In the genomic region with DNA sequence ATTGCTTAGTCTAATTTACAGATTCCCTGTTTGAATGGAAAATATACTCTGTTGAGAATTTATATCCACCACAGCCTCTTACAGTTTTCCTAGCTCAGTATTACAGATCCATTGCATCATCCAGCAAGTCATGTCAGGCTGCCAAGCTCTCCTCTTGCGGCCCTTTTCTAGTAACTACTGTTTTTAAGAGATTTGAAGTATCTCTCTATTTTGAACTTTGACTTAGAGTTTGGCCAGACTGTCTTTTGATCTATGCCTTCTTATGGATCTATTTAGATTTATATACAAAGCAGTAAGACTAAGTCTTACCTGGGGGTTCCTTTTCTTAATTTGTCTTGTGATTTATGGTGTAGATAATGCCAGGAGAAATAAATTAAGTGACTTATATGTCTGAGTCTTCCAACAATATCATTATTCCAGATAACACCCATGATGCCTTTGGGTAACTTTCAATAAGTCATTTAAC, we compare ENCODE assay signal across 11 cellular contexts. TPM values are rescaled to one million over a fixed set of nuclear protein-coding genes. Genes with fewer than 3 reads are reported as not detected.
A peak's percentile ranks its signal among the peaks of the same experiment; 100 is the strongest.
DNase-seq lines count a peak whose midpoint lies in the region; ATAC-seq and TF ChIP-seq lines count a peak whose summit lies in the region.
"Had no signal": no experiment of that assay in that cellular context is flagged by ENCODE, and none has a peak within 500 bp of the region (broad histone marks: within the 10 kb centered on the region; RNA-seq: fewer than 3 reads in every experiment).

No MANE protein-coding gene starts in this region.

- peaks cover 42% of the 10 kb centered on the region for H3K36me3 Mint-ChIP-seq in activated naive CD4-positive, alpha-beta T cell treated with anti-CD3 and anti-CD28 coated beads for 36 hours (ENCODE audit: low read depth)

- ATAC-seq in PC-3: no peak; the same call in 1 of the 2 replicates
- no peak for ATAC-seq in SK-N-SH treated with all-trans-retinoic acid at 6 μM for 48 hours

- H3K27me3 ChIP-seq in PC-3 (ENCODE audit: low read length) (no peaks in the 10 kb centered on the region), fibroblast of lung (ENCODE audit: control insufficient read depth, insufficient read depth, low read length) (no peaks in the 10 kb centered on the region)
- H3K27me3 ChIP-seq: BLaER1, neutrophil had no signal

- TF ChIP-seq CTCF in PC-3 (conservative IDR thresholded peaks at IDR 0.05; ENCODE audit: low read depth, low read length) (no peak), fibroblast of lung (conservative IDR thresholded peaks at IDR 0.05 in 1 of 2, IDR thresholded peaks at IDR 0.05 in 1 of 2; ENCODE audit: low read depth in 1 of 2, low read length in 2 of 2) (no peak)

- H3F3A ChIP-seq in PC-3 (ENCODE audit: low read length, unreplicated experiment): peaks cover 4% of the 10 kb centered on the region

- H3K9ac ChIP-seq in PC-3 (ENCODE audit: low read length): no peak overlapping the region
- H3K9ac ChIP-seq in fibroblast of lung (ENCODE audit: insufficient read depth, low read length): no peak overlapping the region
- H3K9ac ChIP-seq: BLaER1 had no signal

- CTCF ChIA-PET in activated naive CD4-positive, alpha-beta T cell treated with anti-CD3 and anti-CD28 coated beads for 36 hours (lab: Charles Lee): interaction anchor here (0.5 kb wide), 1 partner anchor 18 kb away, joined by 4 read pairs; no protein-coding TSS in a partner anchor
- CTCF ChIA-PET in PC-3 (lab: Charles Lee): no interaction called here

- H3K9me2 ChIP-seq in PC-3 (replicated peaks; ENCODE audit: low read length): no peaks in the 10 kb centered on the region

- H3K36me3 ChIP-seq in PC-3 (ENCODE audit: low read depth, low read length): peaks cover 21% of the 10 kb centered on the region; the same call in 1 of the 2 replicates
- H3K36me3 ChIP-seq in fibroblast of lung (ENCODE audit: control insufficient read depth, insufficient read depth, low read length): peaks cover 2% of the 10 kb centered on the region

- no peaks in the 10 kb centered on the region for H3K27me3 Mint-ChIP-seq in activated naive CD4-positive, alpha-beta T cell treated with anti-CD3 and anti-CD28 coated beads for 36 hours (ENCODE audit: low read depth)
- H3K27me3 Mint-ChIP-seq: dendritic cell treated with granulocyte-macrophage colony-stimulating factor and Interleukin-4, amounts not matched to agents 40 ng/mL and 50 ng/mL, for 4 days had no signal

- no peak overlapping the region for H2AFZ ChIP-seq in PC-3 (ENCODE audit: low read length)
- no peak overlapping the region for H2AFZ ChIP-seq in fibroblast of lung (ENCODE audit: low read length)

- H3K4me2 ChIP-seq in PC-3 (ENCODE audit: low read length) (no peak overlapping the region), fibroblast of lung (ENCODE audit: extremely low read depth, insufficient read depth, low read length) (no peak overlapping the region)
- H3K4me2 ChIP-seq: BLaER1 had no signal

- H3K27ac ChIP-seq in PC-3 (ENCODE audit: low read length) (no peak overlapping the region), fibroblast of lung (ENCODE audit: insufficient read depth, low read length) (no peak overlapping the region)
- H3K27ac ChIP-seq: BLaER1, neutrophil had no signal

- TSS peak; percentile 35 for BruUV-seq in PC-3 (replicated peaks; lab: Mats Ljungman, UMichigan)

- H3K4me3 ChIP-seq in PC-3 (ENCODE audit: low read length) (no peak overlapping the region), fibroblast of lung (replicated peaks in 1 of 4; ENCODE audit: control extremely low read depth in 1 of 4, insufficient read depth in 1 of 4, low read depth in 3 of 4, low read length in 4 of 4) (no peak overlapping the region)
- H3K4me3 ChIP-seq: BLaER1 had no signal

- H3K4me1 ChIP-seq in PC-3 (ENCODE audit: insufficient read depth, low read length) (peaks cover 8% of the 10 kb centered on the region), fibroblast of lung (ENCODE audit: control insufficient read depth, extremely low read depth, insufficient read depth, low read length) (no peaks in the 10 kb centered on the region)

- peaks cover 14% of the 10 kb centered on the region for H3K4me1 Mint-ChIP-seq in activated naive CD4-positive, alpha-beta T cell treated with anti-CD3 and anti-CD28 coated beads for 36 hours (ENCODE audit: low read depth)

- no peak overlapping the region for H3K4me3 Mint-ChIP-seq in activated naive CD4-positive, alpha-beta T cell treated with anti-CD3 and anti-CD28 coated beads for 36 hours
- H3K4me3 Mint-ChIP-seq: dendritic cell treated with granulocyte-macrophage colony-stimulating factor and Interleukin-4, amounts not matched to agents 40 ng/mL and 50 ng/mL, for 4 days had no signal

- DNase-seq in activated naive CD4-positive, alpha-beta T cell treated with anti-CD3 and anti-CD28 coated beads for 36 hours: peak; percentile 12
- DNase-seq in activated naive CD4-positive, alpha-beta T cell treated with anti-CD3 and anti-CD28 coated beads, Interleukin-2, amount 50 U/mL, for 16 hours: no peak
- DNase-seq in PC-3: no peak
- peak; percentile 61 to 95 for DNase-seq in fibroblast of lung (ENCODE audit: low read depth in 2 of 2)
- peak; percentile 71 for DNase-seq in stromal cell of bone marrow (ENCODE audit: low read depth)
- no peak for DNase-seq in OCI-M2 (lab: John Stamatoyannopoulos, UW; ENCODE audit: unreplicated experiment)
- no peak for DNase-seq in stimulated activated naive CD4-positive, alpha-beta T cell (lab: John Stamatoyannopoulos, UW)

- POLR2A ChIA-PET in PC-3 (lab: Charles Lee; ENCODE audit: unreplicated experiment): no interaction called here

- intact Hi-C loops in activated naive CD4-positive, alpha-beta T cell treated with anti-CD3 and anti-CD28 coated beads for 36 hours (cut with micrococcal nuclease): no loop called here
- intact Hi-C loops in PC-3 (cut with micrococcal nuclease): no loop called here

- H4K20me1 ChIP-seq in PC-3 (ENCODE audit: low read length) (no peaks in the 10 kb centered on the region), fibroblast of lung (ENCODE audit: control insufficient read depth, extremely low read depth, insufficient read depth, low read length) (no peaks in the 10 kb centered on the region)
- H4K20me1 ChIP-seq: BLaER1 had no signal

- H3K9me3 ChIP-seq in PC-3 (ENCODE audit: low read length): no peaks in the 10 kb centered on the region
- H3K9me3 ChIP-seq in fibroblast of lung (ENCODE audit: control insufficient read depth, insufficient read depth, low read depth, low read length): no peaks in the 10 kb centered on the region
- H3K9me3 ChIP-seq: neutrophil had no signal

- H3K79me2 ChIP-seq in PC-3 (ENCODE audit: low read length) (no peaks in the 10 kb centered on the region), fibroblast of lung (ENCODE audit: control insufficient read depth, insufficient read depth, low read length) (no peaks in the 10 kb centered on the region)

- peak overlapping the region; percentile 79 for H3K27ac Mint-ChIP-seq in activated naive CD4-positive, alpha-beta T cell treated with anti-CD3 and anti-CD28 coated beads for 36 hours
- H3K27ac Mint-ChIP-seq: dendritic cell treated with granulocyte-macrophage colony-stimulating factor and Interleukin-4, amounts not matched to agents 40 ng/mL and 50 ng/mL, for 4 days had no signal

- H3K9me3 Mint-ChIP-seq in activated naive CD4-positive, alpha-beta T cell treated with anti-CD3 and anti-CD28 coated beads for 36 hours: no peaks in the 10 kb centered on the region
- H3K9me3 Mint-ChIP-seq: dendritic cell treated with granulocyte-macrophage colony-stimulating factor and Interleukin-4, amounts not matched to agents 40 ng/mL and 50 ng/mL, for 4 days had no signal

TF ChIP-seq in SK-N-SH treated with all-trans-retinoic acid at 6 μM for 48 hours, 23 proteins besides CTCF, POLR2A, EP300 and RAD21 (continues in another document):
- TF ChIP-seq BACH2 (CRISPR knock-in tag; IDR thresholded peaks at IDR 0.05; ENCODE audit: borderline replicate concordance) (no peak), ISL1 (CRISPR knock-in tag; IDR thresholded peaks at IDR 0.05) (no peak), ARNTL (CRISPR knock-in tag; IDR thresholded peaks at IDR 0.05; ENCODE audit: borderline replicate concordance, low read depth) (no peak)
- TF ChIP-seq, protein P1, sequence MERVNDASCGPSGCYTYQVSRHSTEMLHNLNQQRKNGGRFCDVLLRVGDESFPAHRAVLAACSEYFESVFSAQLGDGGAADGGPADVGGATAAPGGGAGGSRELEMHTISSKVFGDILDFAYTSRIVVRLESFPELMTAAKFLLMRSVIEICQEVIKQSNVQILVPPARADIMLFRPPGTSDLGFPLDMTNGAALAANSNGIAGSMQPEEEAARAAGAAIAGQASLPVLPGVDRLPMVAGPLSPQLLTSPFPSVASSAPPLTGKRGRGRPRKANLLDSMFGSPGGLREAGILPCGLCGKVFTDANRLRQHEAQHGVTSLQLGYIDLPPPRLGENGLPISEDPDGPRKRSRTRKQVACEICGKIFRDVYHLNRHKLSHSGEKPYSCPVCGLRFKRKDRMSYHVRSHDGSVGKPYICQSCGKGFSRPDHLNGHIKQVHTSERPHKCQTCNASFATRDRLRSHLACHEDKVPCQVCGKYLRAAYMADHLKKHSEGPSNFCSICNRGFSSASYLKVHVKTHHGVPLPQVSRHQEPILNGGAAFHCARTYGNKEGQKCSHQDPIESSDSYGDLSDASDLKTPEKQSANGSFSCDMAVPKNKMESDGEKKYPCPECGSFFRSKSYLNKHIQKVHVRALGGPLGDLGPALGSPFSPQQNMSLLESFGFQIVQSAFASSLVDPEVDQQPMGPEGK (CRISPR knock-in tag; IDR thresholded peaks at IDR 0.05; ENCODE audit: borderline replicate concordance): no peak

RNA-seq across cellular contexts. Expression of gene ABCC11, which starts 53.1 kb away (rescaled TPM):
- total RNA-seq in activated naive CD4-positive, alpha-beta T cell treated with anti-CD3 and anti-CD28 coated beads for 36 hours: under 1 TPM; 0.15 to 0.24 TPM
- total RNA-seq in PC-3 (2014; rRNA removed) (0.26 TPM in 1 of 2 replicates, not detected in the other), fibroblast of lung (under 0.01 and 0.17 TPM in 2 replicates)
- 0.20 and 0.25 TPM in 2 replicates for polyA plus RNA-seq in fibroblast of lung
- polyA plus RNA-seq in fibroblast of lung (2012): 0.15 and 0.17 TPM in 2 replicates
- polyA minus RNA-seq in fibroblast of lung (ENCODE audit: low replicate concordance): 0.08 and 1.4 TPM in 2 replicates

RNA-seq across cellular contexts. Expression of gene LONP2, which starts 56.3 kb away (rescaled TPM):
- total RNA-seq in activated naive CD4-positive, alpha-beta T cell treated with anti-CD3 and anti-CD28 coated beads for 36 hours: 10 to 100 TPM; 49.9 to 53.9 TPM
- 32.3 and 41.5 TPM in 2 replicates for total RNA-seq in PC-3 (2014; rRNA removed)
- total RNA-seq in fibroblast of lung: 50.3 and 60.8 TPM in 2 replicates
- 38.4 and 44.0 TPM in 2 replicates for polyA plus RNA-seq in fibroblast of lung
- polyA plus RNA-seq in fibroblast of lung (2012): 33.0 and 33.1 TPM in 2 replicates
- 31.7 and 36.8 TPM in 2 replicates for polyA minus RNA-seq in fibroblast of lung (ENCODE audit: low replicate concordance)

Comparison
In these comparisons a context has a peak if more than half of its experiments do, and no peak if none do; other contexts are left out.
1. DNase-seq: peak in activated naive CD4-positive, alpha-beta T cell treated with anti-CD3 and anti-CD28 coated beads for 36 hours (single experiment), fibroblast of lung (2 of 2) and stromal cell of bone marrow (single experiment); none in activated naive CD4-positive, alpha-beta T cell treated with anti-CD3 and anti-CD28 coated beads, Interleukin-2, amount 50 U/mL, for 16 hours (single experiment), PC-3 (single experiment), OCI-M2 (single experiment) and stimulated activated naive CD4-positive, alpha-beta T cell (0 of 6).